33 cellular contexts compared by ENCODE assay signal in the genomic region with DNA sequence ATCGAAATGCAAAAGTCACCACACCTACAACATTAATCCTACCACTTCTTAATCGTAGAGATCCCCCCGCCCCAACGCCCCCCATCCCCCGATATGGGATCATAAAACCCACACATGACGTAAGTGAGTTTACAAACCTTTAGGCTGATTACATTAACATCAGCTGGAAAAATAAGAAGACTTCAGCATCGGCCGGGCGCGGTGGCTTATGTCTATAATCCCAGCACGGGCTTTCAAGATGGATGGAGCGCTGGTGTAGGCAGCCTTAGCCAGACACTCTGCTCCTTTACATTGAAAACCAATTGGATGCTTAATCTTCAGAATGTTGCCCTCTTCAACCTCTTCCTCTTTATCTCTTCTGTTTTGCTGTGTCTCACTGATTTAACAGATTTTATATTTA.
"Had no signal": no experiment of that assay in that cellular context is flagged by ENCODE, and none has a peak within 500 bp of the region (broad histone marks: within the 10 kb centered on the region; RNA-seq: fewer than 3 reads in every experiment).

No MANE protein-coding gene starts in this region.

- H3K9me3 ChIP-seq: adrenal gland, body of pancreas, colonic mucosa had no signal

- H3K36me3 ChIP-seq: adrenal gland, ascending aorta, brain microvascular endothelial cell, breast epithelium, cardiac muscle cell, colonic mucosa had no signal

- DNase-seq: activated effector memory CD4-positive, alpha-beta T cell treated with anti-CD3 and anti-CD28 coated beads, Interleukin-2, amount 50 U/mL, for 16 hours; activated effector memory CD4-positive, alpha-beta T cell treated with Interleukin-2 at 50 U/mL for 16 hours; activated gamma-delta T cell; activated gamma-delta T cell treated with Interleukin-2 at 50 U/mL for 16 hours; activated naive CD4-positive, alpha-beta T cell; activated naive CD4-positive, alpha-beta T cell treated with anti-CD3 and anti-CD28 coated beads for 36 hours; activated naive CD4-positive, alpha-beta T cell treated with anti-CD3 and anti-CD28 coated beads, Interleukin-2, amount 10 ng/mL, durations not matched to agents 7 days and 5 days; activated naive CD4-positive, alpha-beta T cell treated with anti-CD3 and anti-CD28 coated beads, Interleukin-2, amount 50 U/mL, for 16 hours; activated naive CD4-positive, alpha-beta T cell treated with Interleukin-2 at 50 U/mL for 16 hours; activated naive CD8-positive, alpha-beta T cell treated with anti-CD3 and anti-CD28 coated beads for 36 hours; activated naive CD8-positive, alpha-beta T cell treated with anti-CD3 and anti-CD28 coated beads, Interleukin-2, amount 10 ng/mL, durations not matched to agents 7 days and 5 days; activated naive CD8-positive, alpha-beta T cell treated with anti-CD3 and anti-CD28 coated beads, Interleukin-2, amount 50 U/mL, for 24 hours; activated T-cell treated with anti-CD3 and anti-CD28 coated beads, Interleukin-2, amount 50 U/mL, for 48 hours; activated T-cell treated with anti-CD3 and anti-CD28 coated beads, Interleukin-2, amount 50 U/mL, for 72 hours; adrenal gland; amniotic stem cell; amygdala; anterior cingulate cortex; aorta; body of pancreas; brain microvascular endothelial cell; caudate nucleus; central memory CD4-positive, alpha-beta T cell; cerebellar nuclear complex; colonic mucosa had no signal

- H3K4me3 ChIP-seq: adrenal gland, ascending aorta, body of pancreas, breast epithelium, cardiac muscle cell, colonic mucosa had no signal

- H3K27ac ChIP-seq: adrenal gland, ascending aorta, body of pancreas, brain microvascular endothelial cell, breast epithelium, cardiac muscle cell, colonic mucosa had no signal

- ATAC-seq: activated naive CD4-positive, alpha-beta T cell treated with anti-CD3 and anti-CD28 coated beads, Interleukin-2, amount 50 U/mL, for 72 hours; activated naive CD8-positive, alpha-beta T cell treated with anti-CD3 and anti-CD28 coated beads, Interleukin-2, amount 50 U/mL, for 24 hours; activated T-cell treated with anti-CD3 and anti-CD28 coated beads, Interleukin-2, amount 50 U/mL, for 72 hours; activated T-helper 17 cell treated with anti-CD3 and anti-CD28 coated beads, Interleukin-2, amount 50 U/mL, for 72 hours; body of pancreas had no signal

- FAIRE-seq: astrocyte, bronchial epithelial cell, colon had no signal

- H3K27me3 ChIP-seq: adrenal gland, ascending aorta, body of pancreas, brain microvascular endothelial cell, breast epithelium, cardiac muscle cell, colonic mucosa had no signal
